1 cellular context compared by ENCODE assay signal in genomic region chr1:181541947-181542346, GRCh38.
TF ChIP-seq lines count a peak whose summit lies in the region.

No MANE protein-coding gene starts in this region.

TF ChIP-seq in K562, 482 proteins besides CTCF, POLR2A, EP300 and RAD21 (continued from another document):
- TF ChIP-seq FOXO4 (CRISPR knock-in tag; IDR thresholded peaks at IDR 0.05) (no peak), L3MBTL2 (IDR thresholded peaks at IDR 0.05) (no peak), TCF3 (CRISPR knock-in tag; IDR thresholded peaks at IDR 0.05) (peak; percentile 29; the same call in 1 of the 2 replicates)
